In genomic region chr12:12398026-12398859, GRCh38 we compare ENCODE assay signal across 9 cellular contexts. TPM values are rescaled to one million over a fixed set of nuclear protein-coding genes. Genes with fewer than 3 reads are reported as not detected.
DNase-seq lines count a peak whose midpoint lies in the region; ATAC-seq, FAIRE-seq and TF ChIP-seq lines count a peak whose summit lies in the region.
"Had no signal": no experiment of that assay in that cellular context is flagged by ENCODE, and none has a peak within 500 bp of the region (broad histone marks: within the 10 kb centered on the region; RNA-seq: fewer than 3 reads in every experiment).

No MANE protein-coding gene starts in this region.

- peak overlapping the region; percentile 30 for H3K4me2 ChIP-seq in endothelial cell of umbilical vein (ENCODE audit: insufficient read depth, low read length)

- no peak overlapping the region for H3K27ac ChIP-seq in CD4-positive, CD25-positive, alpha-beta regulatory T cell (ENCODE audit: insufficient read depth, low read length, poor library complexity, severe bottlenecking)
- H3K27ac ChIP-seq in endothelial cell of umbilical vein (ENCODE audit: insufficient read depth, low read depth, low read length): peak overlapping the region; percentile 50

- H3K9me3 Mint-ChIP-seq in CD4-positive, CD25-positive, alpha-beta regulatory T cell: peaks cover 0 to 8% (median 0%) of the 10 kb centered on the region in 7 donors
- H3K9me3 Mint-ChIP-seq in osteocyte (ENCODE audit: unreplicated experiment): no peaks in the 10 kb centered on the region
- H3K9me3 Mint-ChIP-seq in CD14-positive monocyte: no peaks in the 10 kb centered on the region

- peaks cover 40% of the 10 kb centered on the region for H3K36me3 Mint-ChIP-seq in CD4-positive, CD25-positive, alpha-beta regulatory T cell
- H3K36me3 Mint-ChIP-seq in osteocyte (ENCODE audit: unreplicated experiment) (peaks cover 6% of the 10 kb centered on the region), CD14-positive monocyte (peaks cover 0 to 17% of the 10 kb centered on the region in 2 donors)

- ATAC-seq in CD4-positive, CD25-positive, alpha-beta regulatory T cell (ENCODE audit: low read depth in 2 of 2): no peak
- no peak for ATAC-seq in HG02623 (IDR thresholded peaks at IDR 0.05; ENCODE audit: unreplicated experiment)

- no peak overlapping the region for H3K4me3 ChIP-seq in CD4-positive, CD25-positive, alpha-beta regulatory T cell (ENCODE audit: low read depth, low read length)
- no peak overlapping the region for H3K4me3 ChIP-seq in endothelial cell of umbilical vein (replicated peaks in 1 of 3; ENCODE audit: insufficient read depth in 1 of 3, low read depth in 1 of 3, low read length in 3 of 3)

- CTCF ChIA-PET in endothelial cell of umbilical vein (lab: Charles Lee): interaction anchor here (0.9 to 1.9 kb wide), 14 partner anchors 8 to 166 kb away, joined by 3 to 8 read pairs (median 4); partner anchors contain the start of genes BORCS5 and DUSP16

- H3K36me3 ChIP-seq in CD4-positive, CD25-positive, alpha-beta regulatory T cell (ENCODE audit: control insufficient read depth, insufficient read depth, low read length): peaks cover 4% of the 10 kb centered on the region
- H3K36me3 ChIP-seq in endothelial cell of umbilical vein (ENCODE audit: control insufficient read depth in 2 of 2, extremely low read depth in 1 of 2, insufficient read depth in 2 of 2, low read length in 2 of 2): no peaks in the 10 kb centered on the region

- FAIRE-seq in endothelial cell of umbilical vein (lab: Jason Lieb, UNC): peak; percentile 67

- dilution Hi-C loops in endothelial cell of umbilical vein (cut with MboI; ENCODE audit: extremely low pct_ligation_motif_present, low sequenced_read_pairs): no loop called here

- peaks cover 23 to 55% (median 44%) of the 10 kb centered on the region in 4 donors for H3K4me1 Mint-ChIP-seq in CD4-positive, CD25-positive, alpha-beta regulatory T cell
- H3K4me1 Mint-ChIP-seq in osteocyte (ENCODE audit: unreplicated experiment): peaks cover 20% of the 10 kb centered on the region
- peaks cover 17% of the 10 kb centered on the region for H3K4me1 Mint-ChIP-seq in CD14-positive monocyte

- intact Hi-C loops in endothelial cell of umbilical vein (cut with micrococcal nuclease): loop anchor here (5.0 kb wide), 1 partner anchor 164 kb away; the partner anchor contains the start of gene DUSP16
- intact Hi-C loops in CD14-positive monocyte (cut with micrococcal nuclease): no loop called here

- no peaks in the 10 kb centered on the region for H3K27me3 Mint-ChIP-seq in CD4-positive, CD25-positive, alpha-beta regulatory T cell
- no peaks in the 10 kb centered on the region for H3K27me3 Mint-ChIP-seq in osteocyte (ENCODE audit: unreplicated experiment)
- no peaks in the 10 kb centered on the region for H3K27me3 Mint-ChIP-seq in CD14-positive monocyte (ENCODE audit: low read depth in 3 of 3)
- H3K27me3 Mint-ChIP-seq: activated naive CD8-positive, alpha-beta T cell treated with anti-CD3 and anti-CD28 coated beads, Interleukin-2, amount 10 ng/mL, durations not matched to agents 7 days and 5 days had no signal

- H3K79me2 ChIP-seq in endothelial cell of umbilical vein (ENCODE audit: control insufficient read depth, insufficient read depth, low read length): no peaks in the 10 kb centered on the region

- TF ChIP-seq CTCF in endothelial cell of umbilical vein (IDR thresholded peaks at IDR 0.05; ENCODE audit: extremely low read depth in 1 of 2, insufficient read depth in 1 of 2, low read depth in 1 of 2, low read length in 2 of 2) (peak in 1 of 2 donors; percentile 8), osteocyte (IDR thresholded peaks at IDR 0.05) (peak; percentile 30), GM10266 (IDR thresholded peaks at IDR 0.05; ENCODE audit: control insufficient read depth, insufficient read depth, low read depth, missing control alignments) (no peak), CD14-positive monocyte (IDR thresholded peaks at IDR 0.05) (no peak)

- POLR2A ChIA-PET in endothelial cell of umbilical vein (lab: Charles Lee): no interaction called here

- TF ChIP-seq POLR2A in endothelial cell of umbilical vein (IDR thresholded peaks at IDR 0.05; ENCODE audit: low read depth, low read length): no peak

- H3K9ac ChIP-seq in endothelial cell of umbilical vein (replicated peaks; ENCODE audit: extremely low read depth, insufficient read depth, low read length): no peak overlapping the region

- H3K9me1 ChIP-seq in endothelial cell of umbilical vein (replicated peaks; ENCODE audit: control insufficient read depth, extremely low read depth, insufficient read depth, low read length): no peaks in the 10 kb centered on the region

- H3K4me1 ChIP-seq in CD4-positive, CD25-positive, alpha-beta regulatory T cell (ENCODE audit: control insufficient read depth, insufficient read depth, low read length, poor library complexity, severe bottlenecking): peaks cover 21% of the 10 kb centered on the region
- H3K4me1 ChIP-seq in endothelial cell of umbilical vein (ENCODE audit: control insufficient read depth, extremely low read depth, insufficient read depth, low read length): peaks cover 13% of the 10 kb centered on the region

- DNase-seq in CD4-positive, CD25-positive, alpha-beta regulatory T cell: no peak
- DNase-seq in NCI-H226: peak; percentile 96
- DNase-seq in endothelial cell of umbilical vein (ENCODE audit: low read depth, low spot score): peak; percentile 75
- no peak for DNase-seq in osteocyte (ENCODE audit: extremely low spot score, unreplicated experiment)
- no peak for DNase-seq in GM10266 (ENCODE audit: extremely low spot score)
- DNase-seq in activated T-cell treated with anti-CD3 and anti-CD28 coated beads for 4 hours: no peak
- DNase-seq in CD14-positive monocyte (ENCODE audit: low spot score): no peak
- DNase-seq: activated naive CD8-positive, alpha-beta T cell treated with anti-CD3 and anti-CD28 coated beads, Interleukin-2, amount 10 ng/mL, durations not matched to agents 7 days and 5 days had no signal

- H3K4me3 Mint-ChIP-seq in CD4-positive, CD25-positive, alpha-beta regulatory T cell: no peak overlapping the region
- H3K4me3 Mint-ChIP-seq in osteocyte (ENCODE audit: unreplicated experiment) (peak overlapping the region; percentile 14), CD14-positive monocyte (no peak overlapping the region)
- H3K4me3 Mint-ChIP-seq: activated naive CD8-positive, alpha-beta T cell treated with anti-CD3 and anti-CD28 coated beads, Interleukin-2, amount 10 ng/mL, durations not matched to agents 7 days and 5 days had no signal

- no peaks in the 10 kb centered on the region for H4K20me1 ChIP-seq in endothelial cell of umbilical vein (replicated peaks; ENCODE audit: control insufficient read depth, extremely low read depth, insufficient read depth, low read length)

- peak overlapping the region in 2 of 3 donors; percentile 49 to 58 for H3K27ac Mint-ChIP-seq in CD4-positive, CD25-positive, alpha-beta regulatory T cell
- H3K27ac Mint-ChIP-seq in osteocyte (ENCODE audit: unreplicated experiment) (peak overlapping the region; percentile 58), CD14-positive monocyte (no peak overlapping the region)
- H3K27ac Mint-ChIP-seq: activated naive CD8-positive, alpha-beta T cell treated with anti-CD3 and anti-CD28 coated beads, Interleukin-2, amount 10 ng/mL, durations not matched to agents 7 days and 5 days had no signal

- BruUV-seq in endothelial cell of umbilical vein (replicated peaks; lab: Mats Ljungman, UMichigan): no TSS peak

- no peaks in the 10 kb centered on the region for H3K9me3 ChIP-seq in CD4-positive, CD25-positive, alpha-beta regulatory T cell (ENCODE audit: control insufficient read depth in 2 of 2, low read length in 2 of 2)
- no peaks in the 10 kb centered on the region for H3K9me3 ChIP-seq in endothelial cell of umbilical vein (replicated peaks; ENCODE audit: control insufficient read depth, insufficient read depth, low read length)

- H2AFZ ChIP-seq in endothelial cell of umbilical vein (ENCODE audit: low read depth, low read length): peak overlapping the region; percentile 31

- H3K27me3 ChIP-seq in CD4-positive, CD25-positive, alpha-beta regulatory T cell (ENCODE audit: control insufficient read depth, insufficient read depth, low read length): no peaks in the 10 kb centered on the region
- H3K27me3 ChIP-seq in endothelial cell of umbilical vein (ENCODE audit: control insufficient read depth in 2 of 2, insufficient read depth in 2 of 2, low read length in 2 of 2): no peaks in the 10 kb centered on the region

TF ChIP-seq in endothelial cell of umbilical vein, 7 proteins besides CTCF, POLR2A, EP300 and RAD21:
- no peak for TF ChIP-seq EZH2 (IDR thresholded peaks at IDR 0.05; ENCODE audit: borderline replicate concordance, low read depth, low read length, severe bottlenecking)
- TF ChIP-seq JUN (IDR thresholded peaks at IDR 0.05; ENCODE audit: borderline replicate concordance, insufficient read depth, insufficient read length, low read depth): peak; percentile 61

RNA-seq across cellular contexts. Expression of gene BORCS5, which starts 41.4 kb away (rescaled TPM):
- total RNA-seq in CD4-positive, CD25-positive, alpha-beta regulatory T cell: 39.2 TPM
- polyA plus RNA-seq in CD4-positive, CD25-positive, alpha-beta regulatory T cell: 10 to 100 TPM; 25.0 to 37.7 (median 30.9) TPM
- total RNA-seq in endothelial cell of umbilical vein (10.5 and 11.5 TPM in 2 replicates), osteocyte (16.7 and 17.1 TPM in 2 replicates)
- polyA plus RNA-seq in endothelial cell of umbilical vein (8.3 and 10.3 TPM in 2 replicates), CD14-positive monocyte (10 to 100 TPM in 1 of 2 donors, 1 to 10 TPM in 1; 8.5 to 15.1 TPM)
- polyA plus RNA-seq in endothelial cell of umbilical vein (2011; cell fraction: cytosol; rRNA removed): 11.6 and 12.1 TPM in 2 replicates
- 9.8 and 10.9 TPM in 2 replicates for polyA plus RNA-seq in endothelial cell of umbilical vein (2011; cell fraction: nucleus; rRNA removed)
- polyA plus RNA-seq in endothelial cell of umbilical vein (2012): 8.0 and 10.8 TPM in 2 replicates
- polyA minus RNA-seq in endothelial cell of umbilical vein: 11.7 and 21.3 TPM in 2 replicates
- polyA minus RNA-seq in endothelial cell of umbilical vein (2011; cell fraction: cytosol; rRNA and poly(A)+ RNA removed): 7.3 TPM
- polyA minus RNA-seq in endothelial cell of umbilical vein (2011; cell fraction: nucleus; rRNA and poly(A)+ RNA removed): 14.6 and 16.5 TPM in 2 replicates

RNA-seq across cellular contexts. Expression of gene MANSC1, which starts 48.2 kb away (rescaled TPM):
- total RNA-seq in CD4-positive, CD25-positive, alpha-beta regulatory T cell: 0.22 TPM
- polyA plus RNA-seq in CD4-positive, CD25-positive, alpha-beta regulatory T cell: 1 to 10 TPM in 2 of 4 donors, under 1 TPM in 2; 0.43 to 1.3 (median 0.89) TPM
- total RNA-seq in endothelial cell of umbilical vein (56.5 and 65.0 TPM in 2 replicates), osteocyte (8.8 and 9.1 TPM in 2 replicates)
- polyA plus RNA-seq in endothelial cell of umbilical vein (24.8 and 37.0 TPM in 2 replicates), CD14-positive monocyte (1 to 10 TPM; 1.5 to 2.3 TPM)
- polyA plus RNA-seq in endothelial cell of umbilical vein (2011; cell fraction: cytosol; rRNA removed): 32.6 and 38.9 TPM in 2 replicates
- polyA plus RNA-seq in endothelial cell of umbilical vein (2011; cell fraction: nucleus; rRNA removed): 14.0 and 17.6 TPM in 2 replicates
- polyA plus RNA-seq in endothelial cell of umbilical vein (2012): 48.0 and 52.3 TPM in 2 replicates
- 21.6 and 31.3 TPM in 2 replicates for polyA minus RNA-seq in endothelial cell of umbilical vein
- 1.0 TPM for polyA minus RNA-seq in endothelial cell of umbilical vein (2011; cell fraction: cytosol; rRNA and poly(A)+ RNA removed)
- 7.9 and 9.4 TPM in 2 replicates for polyA minus RNA-seq in endothelial cell of umbilical vein (2011; cell fraction: nucleus; rRNA and poly(A)+ RNA removed)

Comparison
In these comparisons a context has a peak if more than half of its experiments do, and no peak if none do; other contexts are left out.
1. DNase-seq: peak in NCI-H226 (single experiment) and endothelial cell of umbilical vein (single experiment); none in CD4-positive, CD25-positive, alpha-beta regulatory T cell (0 of 3), osteocyte (single experiment), GM10266 (single experiment), activated T-cell treated with anti-CD3 and anti-CD28 coated beads for 4 hours (single experiment) and CD14-positive monocyte (single experiment).
2. H3K27ac Mint-ChIP-seq: peak in CD4-positive, CD25-positive, alpha-beta regulatory T cell (2 of 3) and osteocyte (single experiment); none in CD14-positive monocyte (0 of 7).